ENCODE assay signal across 9 cellular contexts in genomic region chr2:106885981-106886915, GRCh38. TPM values are rescaled to one million over a fixed set of nuclear protein-coding genes. Genes with fewer than 3 reads are reported as not detected.
A peak's percentile ranks its signal among the peaks of the same experiment; 100 is the strongest.
DNase-seq lines count a peak whose midpoint lies in the region; ATAC-seq and TF ChIP-seq lines count a peak whose summit lies in the region.
"Had no signal": no experiment of that assay in that cellular context is flagged by ENCODE, and none has a peak within 500 bp of the region (broad histone marks: within the 10 kb centered on the region; RNA-seq: fewer than 3 reads in every experiment).

Gene ST6GAL2 (minus strand): TSS chr2:106886167. CDS start chr2:106843977, 42,190 bp downstream.

- POLR2A ChIA-PET in CD4-positive, alpha-beta T cell (lab: Charles Lee): no interaction called here

- peaks cover 2% of the 10 kb centered on the region for H3K27me3 ChIP-seq in mammary epithelial cell (ENCODE audit: insufficient read depth, low read length)
- no peaks in the 10 kb centered on the region for H3K27me3 ChIP-seq in tibial artery
- peaks cover 25% of the 10 kb centered on the region for H3K27me3 ChIP-seq in CD4-positive, alpha-beta T cell (ENCODE audit: control insufficient read depth, insufficient read depth, low read length)

- H3K9ac ChIP-seq in mammary epithelial cell (ENCODE audit: insufficient read depth, low read length): no peak within 1 kb of the TSS

- no peak for ATAC-seq in HG03432 (IDR thresholded peaks at IDR 0.05; ENCODE audit: unreplicated experiment)
- ATAC-seq in CD4-positive, alpha-beta T cell (ENCODE audit: poor library complexity): no peak

- H4K20me1 ChIP-seq in mammary epithelial cell (ENCODE audit: insufficient read depth, low read length): no peaks in the 10 kb centered on the region

- DNase-seq in NCI-H524 (lab: John Stamatoyannopoulos, UW) (peak; percentile 15 to 51), NCI-H524 treated with DMSO at 0.1 percent for 48 hours (lab: John Stamatoyannopoulos, UW) (no peak), mammary epithelial cell (peak; percentile 29), left kidney (ENCODE audit: low read depth, low spot score) (peak; percentile 84), tibial artery (peak; percentile 27 to 81)
- no peak for DNase-seq in CD4-positive, alpha-beta T cell
- DNase-seq in activated CD4-positive, alpha-beta T cell treated with anti-CD3 and anti-CD28 coated beads, Interleukin-2, amount 50 U/mL, for 1 hour: no peak

- H3K9me3 Mint-ChIP-seq in CD4-positive, alpha-beta T cell: no peaks in the 10 kb centered on the region

- H3K4me1 Mint-ChIP-seq in CD4-positive, alpha-beta T cell (ENCODE audit: low read depth): no peaks in the 10 kb centered on the region

- no TSS peak for BruUV-seq in mammary epithelial cell (replicated peaks; lab: Mats Ljungman, UMichigan)

- peak within 1 kb of the TSS; percentile 85 for H3K4me2 ChIP-seq in mammary epithelial cell (ENCODE audit: insufficient read depth, low read depth, low read length)

- 3% methylated on average over 11 of the region's 118 CpGs for WGBS in mammary epithelial cell (ENCODE audit: low coverage, missing lambda C conversion rate)

- H2AFZ ChIP-seq in mammary epithelial cell (ENCODE audit: low read depth, low read length): peak within 1 kb of the TSS; percentile 71

- no peak within 1 kb of the TSS for H3K27ac Mint-ChIP-seq in CD4-positive, alpha-beta T cell

- no peak for TF ChIP-seq CTCF in mammary epithelial cell (conservative IDR thresholded peaks at IDR 0.05 in 1 of 2, IDR thresholded peaks at IDR 0.05 in 1 of 2; ENCODE audit: extremely low read depth in 1 of 2, insufficient read depth in 1 of 2, low read depth in 1 of 2, low read length in 2 of 2)
- peak in 1 of 2 experiments; percentile 8 for TF ChIP-seq CTCF in tibial artery (IDR thresholded peaks at IDR 0.05)
- no peak for TF ChIP-seq CTCF in CD4-positive, alpha-beta T cell (IDR thresholded peaks at IDR 0.05)

- H3K27me3 Mint-ChIP-seq in CD4-positive, alpha-beta T cell: peaks cover 48% of the 10 kb centered on the region

- H3K36me3 ChIP-seq in mammary epithelial cell (ENCODE audit: insufficient read depth, low read length): no peaks in the 10 kb centered on the region
- H3K36me3 ChIP-seq in tibial artery: no peaks in the 10 kb centered on the region

- H3K36me3 Mint-ChIP-seq in CD4-positive, alpha-beta T cell (ENCODE audit: low read depth): no peaks in the 10 kb centered on the region

- CTCF ChIA-PET in mammary epithelial cell (lab: Charles Lee; ENCODE audit: low non-redundant PET): no interaction called here
- CTCF ChIA-PET in CD4-positive, alpha-beta T cell (lab: Charles Lee): no interaction called here

- H3K27ac ChIP-seq in mammary epithelial cell (ENCODE audit: insufficient read depth, low read depth, low read length): no peak within 1 kb of the TSS
- peak within 1 kb of the TSS; percentile 87 for H3K27ac ChIP-seq in tibial artery
- no peak within 1 kb of the TSS for H3K27ac ChIP-seq in CD4-positive, alpha-beta T cell (ENCODE audit: low read depth, low read length)

- H3K4me3 Mint-ChIP-seq in CD4-positive, alpha-beta T cell: no peak within 1 kb of the TSS

- dilution Hi-C loops in mammary epithelial cell (cut with HindIII; ENCODE audit: low sequenced_read_pairs): no loop called here

- in situ Hi-C loops in mammary epithelial cell (cut with MboI; ENCODE audit: low sequenced_read_pairs in 2 of 2): no loop called here

- no peaks in the 10 kb centered on the region for H3K9me3 ChIP-seq in mammary epithelial cell (replicated peaks; ENCODE audit: insufficient read depth, low read length)
- H3K9me3 ChIP-seq in tibial artery: no peaks in the 10 kb centered on the region
- H3K9me3 ChIP-seq in CD4-positive, alpha-beta T cell (ENCODE audit: control insufficient read depth, low read length): no peaks in the 10 kb centered on the region

- H3K79me2 ChIP-seq in mammary epithelial cell (ENCODE audit: insufficient read depth, low read length): no peaks in the 10 kb centered on the region

- intact Hi-C loops in mammary epithelial cell (cut with micrococcal nuclease) (no loop called here), tibial artery (cut with DNase I; ENCODE audit: low total_unique reads) (loop anchor here (5.0 kb wide), 1 partner anchor 249 kb away; no protein-coding TSS in a partner anchor)
- intact Hi-C loops in CD4-positive, alpha-beta T cell (cut with DNase I, micrococcal nuclease): no loop called here

- H3K4me1 ChIP-seq in mammary epithelial cell (ENCODE audit: insufficient read depth, low read length) (peaks cover 10% of the 10 kb centered on the region), tibial artery (peaks cover 0 to 41% (median 15%) of the 10 kb centered on the region in 4 donors)

- H3K4me3 ChIP-seq in mammary epithelial cell (replicated peaks in 1 of 3; ENCODE audit: insufficient read depth in 1 of 3, low read depth in 2 of 3, low read length in 3 of 3) (peak within 1 kb of the TSS; percentile 27 to 41 (median 27)), tibial artery (peak within 1 kb of the TSS; percentile 78 to 87)

RNA-seq across cellular contexts. Expression of gene ST6GAL2, which starts in this region (rescaled TPM):
- total RNA-seq in mammary epithelial cell: 1 to 10 TPM in 1 of 2 donors, not detected in 1; 1.8 TPM
- polyA plus RNA-seq in mammary epithelial cell: 0.01 TPM
- not detected for polyA minus RNA-seq in mammary epithelial cell
- total RNA-seq in CD4-positive, alpha-beta T cell: not detected
- total RNA-seq: SK-MEL-5 had no signal

Comparison
In these comparisons a context has a peak if more than half of its experiments do, and no peak if none do; other contexts are left out.
1. DNase-seq: peak in NCI-H524 (2 of 2), mammary epithelial cell (single experiment), left kidney (single experiment) and tibial artery (2 of 2); none in NCI-H524 treated with DMSO at 0.1 percent for 48 hours (single experiment), CD4-positive, alpha-beta T cell (0 of 10) and activated CD4-positive, alpha-beta T cell treated with anti-CD3 and anti-CD28 coated beads, Interleukin-2, amount 50 U/mL, for 1 hour (single experiment).
2. H3K27ac ChIP-seq: peak in tibial artery (2 of 2); none in mammary epithelial cell (single experiment) and CD4-positive, alpha-beta T cell (single experiment).